Comparison of ENCODE assay signal across 9 cellular contexts in genomic region chr15:75043509-75044257, GRCh38. TPM values are rescaled to one million over a fixed set of nuclear protein-coding genes. Genes with fewer than 3 reads are reported as not detected.
DNase-seq lines count a peak whose midpoint lies in the region; ATAC-seq, FAIRE-seq and TF ChIP-seq lines count a peak whose summit lies in the region.
"Had no signal": no experiment of that assay in that cellular context is flagged by ENCODE, and none has a peak within 500 bp of the region (broad histone marks: within the 10 kb centered on the region; RNA-seq: fewer than 3 reads in every experiment).

No MANE protein-coding gene starts in this region.

- 17 to 19% methylated on average over 20 of the region's 20 CpGs for WGBS in pancreas, 2 donors

- peaks cover 35 to 60% (median 45%) of the 10 kb centered on the region in 3 donors for H3K4me1 ChIP-seq in pancreas

- H3K4me3 ChIP-seq in pancreas: peak overlapping the region in 1 of 4 donors; percentile 26

- TF ChIP-seq CTCF in activated CD8-positive, alpha-beta T cell treated with anti-CD3 and anti-CD28 coated beads for 36 hours (IDR thresholded peaks at IDR 0.05): no peak
- TF ChIP-seq CTCF in pancreas (IDR thresholded peaks at IDR 0.05) (peak in 1 of 4 donors; percentile 15), glutamatergic neuron (IDR thresholded peaks at IDR 0.05; ENCODE audit: partially characterized antibody, unreplicated experiment) (no peak)

- H3K27ac ChIP-seq in pancreas: peak overlapping the region; percentile 81 to 93 (median 86)

- no peaks in the 10 kb centered on the region for H3K9me3 Mint-ChIP-seq in activated CD8-positive, alpha-beta T cell treated with anti-CD3 and anti-CD28 coated beads for 36 hours
- peaks cover 5% of the 10 kb centered on the region for H3K9me3 Mint-ChIP-seq in glutamatergic neuron (ENCODE audit: unreplicated experiment)
- H3K9me3 Mint-ChIP-seq: activated naive CD4-positive, alpha-beta T cell treated with anti-CD3 and anti-CD28 coated beads, Interleukin-2, amount 50 U/mL, for 72 hours had no signal

- peak overlapping the region; percentile 70 for H3K27ac Mint-ChIP-seq in activated CD8-positive, alpha-beta T cell treated with anti-CD3 and anti-CD28 coated beads for 36 hours
- no peak overlapping the region for H3K27ac Mint-ChIP-seq in glutamatergic neuron (ENCODE audit: unreplicated experiment)

- H3K36me3 ChIP-seq in pancreas: no peaks in the 10 kb centered on the region

- no peaks in the 10 kb centered on the region for H3K27me3 ChIP-seq in pancreas

- H3K9me3 ChIP-seq in pancreas: no peaks in the 10 kb centered on the region

- intact Hi-C loops in activated CD8-positive, alpha-beta T cell treated with anti-CD3 and anti-CD28 coated beads for 36 hours (cut with micrococcal nuclease): no loop called here
- intact Hi-C loops in pancreas (cut with DNase I): loop anchor here in 1 of 3 donors (5.0 kb wide), 1 partner anchor 159 kb away; the partner anchor contains the start of gene C15orf39

- no peaks in the 10 kb centered on the region for H3K27me3 Mint-ChIP-seq in activated CD8-positive, alpha-beta T cell treated with anti-CD3 and anti-CD28 coated beads for 36 hours
- peaks cover 8% of the 10 kb centered on the region for H3K27me3 Mint-ChIP-seq in glutamatergic neuron (ENCODE audit: unreplicated experiment)

- DNase-seq in GM04504 (ENCODE audit: low read depth) (peak; percentile 100), HT1080 (ENCODE audit: low read depth) (peak; percentile 100), globus pallidus (ENCODE audit: low spot score) (peak; percentile 97), pancreas (peak; percentile 87 to 97 (median 96)), glutamatergic neuron (no peak)
- no peak for DNase-seq in activated CD8-positive, alpha-beta T cell treated with anti-CD3 and anti-CD28 coated beads for 36 hours
- DNase-seq in stimulated activated CD4-positive, alpha-beta T cell treated with anti-CD3 and anti-CD28 coated beads, Interleukin-4, amount 100 ng/mL, for 24 hours: no peak

- no peak for FAIRE-seq in pancreas (lab: Jason Lieb, UNC)

- ATAC-seq in GM21423 (IDR thresholded peaks at IDR 0.05; ENCODE audit: unreplicated experiment) (peak; percentile 26), pancreas (peak; percentile 81 to 90 (median 86))
- ATAC-seq in activated CD8-positive, alpha-beta T cell treated with anti-CD3 and anti-CD28 coated beads for 36 hours: no peak

- CTCF ChIA-PET in activated CD8-positive, alpha-beta T cell treated with anti-CD3 and anti-CD28 coated beads for 36 hours (lab: Charles Lee): interaction anchor here (0.6 to 2.5 kb wide), 18 partner anchors 10 to 165 kb away, joined by 3 to 30 read pairs (median 4); partner anchors contain the start of gene C15orf39

- H3K4me1 Mint-ChIP-seq in activated CD8-positive, alpha-beta T cell treated with anti-CD3 and anti-CD28 coated beads for 36 hours (ENCODE audit: low read depth): peaks cover 45% of the 10 kb centered on the region
- peaks cover 8% of the 10 kb centered on the region for H3K4me1 Mint-ChIP-seq in glutamatergic neuron (ENCODE audit: low read depth, unreplicated experiment)

- no peak overlapping the region for H3K4me3 Mint-ChIP-seq in activated CD8-positive, alpha-beta T cell treated with anti-CD3 and anti-CD28 coated beads for 36 hours
- H3K4me3 Mint-ChIP-seq in glutamatergic neuron (ENCODE audit: unreplicated experiment): no peak overlapping the region

- POLR2A ChIA-PET in activated CD8-positive, alpha-beta T cell treated with anti-CD3 and anti-CD28 coated beads for 36 hours (lab: Charles Lee): interaction anchor here (0.6 to 2.1 kb wide), 8 partner anchors 14 to 266 kb away, joined by 3 to 7 read pairs (median 3); no protein-coding TSS in a partner anchor

- peaks cover 20% of the 10 kb centered on the region for H3K36me3 Mint-ChIP-seq in activated CD8-positive, alpha-beta T cell treated with anti-CD3 and anti-CD28 coated beads for 36 hours (ENCODE audit: low read depth)
- no peaks in the 10 kb centered on the region for H3K36me3 Mint-ChIP-seq in glutamatergic neuron (ENCODE audit: unreplicated experiment)

RNA-seq across cellular contexts. Expression of gene PPCDC, which starts 20.3 kb away (rescaled TPM):
- total RNA-seq in HT1080 (2014; rRNA removed; shearing (Covaris generic)): 13.4 and 15.8 TPM in 2 replicates
- 16.0 and 17.2 TPM in 2 replicates for polyA plus RNA-seq in HT1080 (2015; cell fraction: cytosol; rRNA removed)
- 15.5 and 22.0 TPM in 2 replicates for polyA plus RNA-seq in HT1080 (2015; cell fraction: nucleus; rRNA removed)
- 10 to 100 TPM; 25.7 to 26.6 TPM for total RNA-seq in activated CD8-positive, alpha-beta T cell treated with anti-CD3 and anti-CD28 coated beads for 36 hours
- total RNA-seq in pancreas (10 to 100 TPM in 2 of 6 donors, 1 to 10 TPM in 4; 7.9 to 12.3 (median 9.2) TPM), glutamatergic neuron (ENCODE audit: unreplicated experiment) (12.7 TPM)
- polyA plus RNA-seq in pancreas: 10 to 100 TPM; 21.1 to 21.3 TPM

RNA-seq across cellular contexts. Expression of gene SCAMP5, which starts 48.3 kb away (rescaled TPM):
- 0.90 and 1.8 TPM in 2 replicates for total RNA-seq in HT1080 (2014; rRNA removed; shearing (Covaris generic))
- 1.1 and 1.6 TPM in 2 replicates for polyA plus RNA-seq in HT1080 (2015; cell fraction: cytosol; rRNA removed)
- polyA plus RNA-seq in HT1080 (2015; cell fraction: nucleus; rRNA removed): 1.6 and 4.9 TPM in 2 replicates
- total RNA-seq in activated CD8-positive, alpha-beta T cell treated with anti-CD3 and anti-CD28 coated beads for 36 hours: 1 to 10 TPM in 1 of 2 experiments, under 1 TPM in 1; 0.65 to 1.1 TPM
- total RNA-seq in pancreas: 10 to 100 TPM; 27.7 to 59.2 (median 38.8) TPM
- polyA plus RNA-seq in pancreas: 10 to 100 TPM; 24.5 to 54.0 TPM
- 164 TPM for total RNA-seq in glutamatergic neuron (ENCODE audit: unreplicated experiment)

Comparison
In these comparisons a context has a peak if more than half of its experiments do, and no peak if none do; other contexts are left out.
1. DNase-seq: peak in GM04504 (single experiment), HT1080 (single experiment), globus pallidus (single experiment) and pancreas (6 of 6); none in activated CD8-positive, alpha-beta T cell treated with anti-CD3 and anti-CD28 coated beads for 36 hours (single experiment), stimulated activated CD4-positive, alpha-beta T cell treated with anti-CD3 and anti-CD28 coated beads, Interleukin-4, amount 100 ng/mL, for 24 hours (single experiment) and glutamatergic neuron (single experiment).
2. RNA of gene SCAMP5, which starts 48.3 kb away (total RNA-seq): 164 TPM in glutamatergic neuron (single experiment) and 27.7 to 59.2 TPM in pancreas; 0.90 to 1.8 TPM in HT1080 and 0.65 to 1.1 TPM in activated CD8-positive, alpha-beta T cell treated with anti-CD3 and anti-CD28 coated beads for 36 hours; every median in the first group is over 10 times any median in the second.